26 cellular contexts compared by ENCODE assay signal in genomic region chr5:135869935-135870334, GRCh38. TPM values are rescaled to one million over a fixed set of nuclear protein-coding genes. Genes with fewer than 3 reads are reported as not detected.
A peak's percentile ranks its signal among the peaks of the same experiment; 100 is the strongest.
DNase-seq lines count a peak whose midpoint lies in the region; ATAC-seq, FAIRE-seq and TF ChIP-seq lines count a peak whose summit lies in the region.
"Had no signal": no experiment of that assay in that cellular context is flagged by ENCODE, and none has a peak within 500 bp of the region (broad histone marks: within the 10 kb centered on the region; RNA-seq: fewer than 3 reads in every experiment).

No MANE protein-coding gene starts in this region.

- WGBS in HepG2 (ENCODE audit: low lambda C conversion rate), result 5% methylated on average over 3 of the region's 3 CpGs
- 41 to 65% methylated on average over 2 to 3 of the region's 3 CpGs for WGBS in transverse colon (ENCODE audit: low coverage in 1 of 2), 2 donors

- no peaks in the 10 kb centered on the region for H4K20me1 ChIP-seq in HepG2 (ENCODE audit: insufficient read depth, low read length)
- H4K20me1 ChIP-seq: BLaER1 treated with 17β-estradiol and CSF1 and Interleukin-3, amounts not matched to agents 10 nM and 100 nM had no signal

- no peak overlapping the region for H3K4me3 Mint-ChIP-seq in dendritic cell treated with granulocyte-macrophage colony-stimulating factor and Interleukin-4, amounts not matched to agents 40 ng/mL and 50 ng/mL, for 4 days
- no peak overlapping the region for H3K4me3 Mint-ChIP-seq in neural crest cell
- H3K4me3 Mint-ChIP-seq: CD14-positive monocyte; CD4-positive, alpha-beta T cell; CD8-positive, alpha-beta memory T cell; GM23338 had no signal

- no peak for TF ChIP-seq RAD21 in HepG2 (CRISPR knock-in tag; IDR thresholded peaks at IDR 0.05)

- H3K36me3 ChIP-seq in HepG2 (replicated peaks in 1 of 2; ENCODE audit: control insufficient read depth in 1 of 2, insufficient read depth in 2 of 2, low read length in 2 of 2) (no peaks in the 10 kb centered on the region), transverse colon (no peaks in the 10 kb centered on the region)
- H3K36me3 ChIP-seq: BE2C; BLaER1 treated with 17β-estradiol and CSF1 and Interleukin-3, amounts not matched to agents 10 nM and 100 nM; HAP-1 had no signal

- H3K4me3 ChIP-seq in HepG2 (replicated peaks in 1 of 3; ENCODE audit: insufficient read depth in 1 of 3, low read depth in 2 of 3, low read length in 3 of 3) (no peak overlapping the region), transverse colon (no peak overlapping the region)
- H3K4me3 ChIP-seq: A549; BLaER1 treated with 17β-estradiol and CSF1 and Interleukin-3, amounts not matched to agents 10 nM and 100 nM; GM12878; GM23338; HAP-1 had no signal

- peak; percentile 57 for ATAC-seq in HepG2
- ATAC-seq: A549, GM12878, GM23338 had no signal

- H3K79me2 ChIP-seq in HepG2 (ENCODE audit: insufficient read depth, low read length), result no peaks in the 10 kb centered on the region

- no TSS peak for BruUV-seq in HepG2 (replicated peaks; lab: Mats Ljungman, UMichigan)

- H3K4me2 ChIP-seq in HepG2 (ENCODE audit: low read depth, low read length), result peak overlapping the region; percentile 38
- H3K4me2 ChIP-seq: A549; BLaER1 treated with 17β-estradiol and CSF1 and Interleukin-3, amounts not matched to agents 10 nM and 100 nM; GM23338 had no signal

- peak; percentile 71 for FAIRE-seq in HepG2 (lab: Jason Lieb, UNC)
- FAIRE-seq: A549, D721Med, GM12878, GM19239 had no signal

- H3K27me3 Mint-ChIP-seq in dendritic cell treated with granulocyte-macrophage colony-stimulating factor and Interleukin-4, amounts not matched to agents 40 ng/mL and 50 ng/mL, for 4 days, result peaks cover 24% of the 10 kb centered on the region
- peaks cover 41% of the 10 kb centered on the region for H3K27me3 Mint-ChIP-seq in neural crest cell (ENCODE audit: low read depth)

- H3K9me3 Mint-ChIP-seq in dendritic cell treated with granulocyte-macrophage colony-stimulating factor and Interleukin-4, amounts not matched to agents 40 ng/mL and 50 ng/mL, for 4 days, result no peaks in the 10 kb centered on the region
- H3K9me3 Mint-ChIP-seq in neural crest cell, result no peaks in the 10 kb centered on the region
- H3K9me3 Mint-ChIP-seq: CD14-positive monocyte; CD4-positive, alpha-beta T cell; CD8-positive, alpha-beta memory T cell; GM23338 had no signal

- in situ Hi-C loops in HepG2 (cut with HindIII; ENCODE audit: extremely low pct_ligation_motif_present, low pct_unique_long_range_greater_than_20kb), result loop anchor here (25.0 kb wide), 1 partner anchor 542 kb away; no protein-coding TSS in a partner anchor
- in situ Hi-C loops in transverse colon (cut with MboI; ENCODE audit: low pct_ligation_motif_present in 1 of 4, low pct_unique_long_range_greater_than_20kb in 1 of 4, low sequenced_read_pairs in 3 of 4), result no loop called here

- no peaks in the 10 kb centered on the region; a peak in 1 of 5 replicates for H3K27me3 ChIP-seq in HepG2 (ENCODE audit: control insufficient read depth in 1 of 2, insufficient read depth in 2 of 2, low read length in 2 of 2)
- H3K27me3 ChIP-seq in transverse colon, result no peaks in the 10 kb centered on the region

- H3K27ac ChIP-seq in HepG2 (ENCODE audit: extremely low read length, insufficient read depth, low read length) (peak overlapping the region; percentile 43), transverse colon (peak overlapping the region; percentile 64 to 74 (median 70))
- H3K27ac ChIP-seq: A549; BLaER1 treated with 17β-estradiol and CSF1 and Interleukin-3, amounts not matched to agents 10 nM and 100 nM had no signal

- no peak overlapping the region for H2AFZ ChIP-seq in HepG2 (ENCODE audit: low read length)
- H2AFZ ChIP-seq: GM23338 had no signal

- intact Hi-C loops in dendritic cell treated with granulocyte-macrophage colony-stimulating factor and Interleukin-4, amounts not matched to agents 40 ng/mL and 50 ng/mL, for 4 days (cut with micrococcal nuclease), result no loop called here
- intact Hi-C loops in HepG2 (cut with micrococcal nuclease; ENCODE audit: unreplicated experiment), result no loop called here
- intact Hi-C loops in transverse colon (cut with DNase I; ENCODE audit: low total_unique reads), result no loop called here

- POLR2A ChIA-PET in HepG2 (lab: Yijun Ruan, JAX), result no interaction called here

- TF ChIP-seq POLR2A in HepG2 (IDR thresholded peaks at IDR 0.05; ENCODE audit: insufficient read depth in 1 of 2, low read depth in 2 of 2, low read length in 2 of 2) (no peak), transverse colon (IDR thresholded peaks at IDR 0.05) (no peak)

- peak overlapping the region; percentile 8 for H3K27ac Mint-ChIP-seq in dendritic cell treated with granulocyte-macrophage colony-stimulating factor and Interleukin-4, amounts not matched to agents 40 ng/mL and 50 ng/mL, for 4 days
- H3K27ac Mint-ChIP-seq in neural crest cell (ENCODE audit: unreplicated experiment), result peak overlapping the region; percentile 37
- H3K27ac Mint-ChIP-seq: CD14-positive monocyte; CD4-positive, alpha-beta T cell; CD8-positive, alpha-beta memory T cell; GM23338 had no signal

- TF ChIP-seq CTCF in HepG2 (CRISPR knock-in tag; IDR thresholded peaks at IDR 0.05) (no peak), neural crest cell (conservative IDR thresholded peaks at IDR 0.05) (no peak), transverse colon (IDR thresholded peaks at IDR 0.05) (no peak)

- peak in 1 of 2 experiments; percentile 40; a peak in 1 of 4 replicates for TF ChIP-seq EP300 in HepG2 (IDR thresholded peaks at IDR 0.05; ENCODE audit: low read depth in 2 of 2, low read length in 2 of 2)
- no peak for TF ChIP-seq EP300 in HepG2 (CRISPR knock-in tag; IDR thresholded peaks at IDR 0.05; ENCODE audit: borderline replicate concordance)
- TF ChIP-seq EP300 in transverse colon (IDR thresholded peaks at IDR 0.05; ENCODE audit: low read depth), result no peak

- H3K4me1 ChIP-seq in HepG2 (ENCODE audit: insufficient read depth, low read length), result peaks cover 45% of the 10 kb centered on the region
- H3K4me1 ChIP-seq in transverse colon, result peaks cover 0 to 29% (median 12%) of the 10 kb centered on the region in 4 donors
- H3K4me1 ChIP-seq: A549, BE2C, HAP-1 had no signal

- H3K4me1 Mint-ChIP-seq in dendritic cell treated with granulocyte-macrophage colony-stimulating factor and Interleukin-4, amounts not matched to agents 40 ng/mL and 50 ng/mL, for 4 days (ENCODE audit: low read depth), result peaks cover 80% of the 10 kb centered on the region
- peaks cover 11% of the 10 kb centered on the region for H3K4me1 Mint-ChIP-seq in neural crest cell
- H3K4me1 Mint-ChIP-seq: CD14-positive monocyte; CD8-positive, alpha-beta memory T cell; GM23338 had no signal

- H3K9ac ChIP-seq in HepG2 (ENCODE audit: insufficient read depth, low read depth, low read length), result no peak overlapping the region
- H3K9ac ChIP-seq: BLaER1 treated with 17β-estradiol and CSF1 and Interleukin-3, amounts not matched to agents 10 nM and 100 nM had no signal

- H3K36me3 Mint-ChIP-seq in dendritic cell treated with granulocyte-macrophage colony-stimulating factor and Interleukin-4, amounts not matched to agents 40 ng/mL and 50 ng/mL, for 4 days (ENCODE audit: low read depth), result peaks cover 97% of the 10 kb centered on the region
- no peaks in the 10 kb centered on the region for H3K36me3 Mint-ChIP-seq in neural crest cell (ENCODE audit: low read depth)
- H3K36me3 Mint-ChIP-seq: CD14-positive monocyte; CD8-positive, alpha-beta memory T cell had no signal

- CTCF ChIA-PET in HepG2 (lab: Yijun Ruan, JAX; ENCODE audit: low intra/inter-chr PET ratio, low total read pairs), result no interaction called here

- H3K9me3 ChIP-seq in HepG2 (ENCODE audit: low read length) (no peaks in the 10 kb centered on the region), transverse colon (no peaks in the 10 kb centered on the region)
- H3K9me3 ChIP-seq: A549; BE2C; BLaER1 treated with 17β-estradiol and CSF1 and Interleukin-3, amounts not matched to agents 10 nM and 100 nM; HAP-1 had no signal

- DNase-seq in HepG2 (ENCODE audit: low spot score) (peak; percentile 50), neural crest cell (ENCODE audit: low read depth, low spot score) (no peak), transverse colon (no peak), SW480 (ENCODE audit: low spot score) (no peak), occipital lobe (lab: John Stamatoyannopoulos, UW) (no peak), retina (no peak)
- DNase-seq: 8988T; ACHN; AML-193; BE2C; CD4-positive, alpha-beta T cell; CD8-positive, alpha-beta memory T cell; DMS 273 treated with DMSO at 0.1 percent for 48 hours; DMS79; EL; GDM1 had no signal

RNA-seq across cellular contexts. Expression of gene IL9, which starts 25.7 kb away (rescaled TPM):
- total RNA-seq in HepG2 (2016; rRNA removed; fragmentation: Illumina TruSeq; extraction: Trizol), result not detected in 2 replicates
- total RNA-seq in HepG2 (2016; cell fraction: cytosol; rRNA removed; fragmentation: Illumina TruSeq; extraction: Trizol; ENCODE audit: low read depth), result not detected in 2 replicates
- total RNA-seq in HepG2 (2016; cell fraction: insoluble cytoplasmic fraction; rRNA removed; fragmentation: Illumina TruSeq; extraction: Trizol), result not detected in 2 replicates
- total RNA-seq in HepG2 (2016; cell fraction: membrane; rRNA removed; fragmentation: Illumina TruSeq; extraction: Trizol), result not detected in 2 replicates
- total RNA-seq in HepG2 (2016; cell fraction: nucleus; rRNA removed; fragmentation: Illumina TruSeq; extraction: Trizol), result not detected in 2 replicates
- polyA plus RNA-seq in HepG2 (2011; rRNA removed), result not detected in 2 replicates
- not detected in 2 replicates for polyA plus RNA-seq in HepG2 (2011; cell fraction: cytosol; rRNA removed)
- polyA plus RNA-seq in HepG2 (2011; cell fraction: nucleus; rRNA removed), result not detected in 2 replicates
- polyA plus RNA-seq in HepG2 (2012), result not detected in 2 replicates
- polyA plus RNA-seq in HepG2 (2016; cell fraction: cytosol; fragmentation: Illumina TruSeq; extraction: Trizol; ENCODE audit: low read depth), result not detected in 2 replicates
- polyA plus RNA-seq in HepG2 (2016; cell fraction: insoluble cytoplasmic fraction; fragmentation: Illumina TruSeq; extraction: Trizol; ENCODE audit: low read depth), result not detected in 2 replicates
- not detected in 2 replicates for polyA plus RNA-seq in HepG2 (2016; cell fraction: membrane; fragmentation: Illumina TruSeq; extraction: Trizol; ENCODE audit: low read depth)
- polyA plus RNA-seq in HepG2 (2016; cell fraction: nucleus; fragmentation: Illumina TruSeq; extraction: Trizol; ENCODE audit: insufficient read depth, low read depth), result not detected in 2 replicates
- not detected in 2 replicates for polyA minus RNA-seq in HepG2 (2011; rRNA and poly(A)+ RNA removed; ENCODE audit: low replicate concordance)
- not detected in 2 replicates for polyA minus RNA-seq in HepG2 (2011; cell fraction: cytosol; rRNA and poly(A)+ RNA removed)
- not detected in 2 replicates for polyA minus RNA-seq in HepG2 (2011; cell fraction: nucleus; rRNA and poly(A)+ RNA removed)
- not detected in 2 replicates for total RNA-seq in neural crest cell
- total RNA-seq in transverse colon, result not detected
- not detected for total RNA-seq in occipital lobe
- total RNA-seq: CD4-positive, alpha-beta T cell; GM12878; GM23338; H4 had no signal
- polyA plus RNA-seq: A549; CD14-positive monocyte; CD8-positive, alpha-beta memory T cell; GM12878; GM23338 had no signal

RNA-seq across cellular contexts. Expression of gene SLC25A48, which starts 35.5 kb away (rescaled TPM):
- 4.0 and 4.5 TPM in 2 replicates for total RNA-seq in HepG2 (2016; rRNA removed; fragmentation: Illumina TruSeq; extraction: Trizol)
- total RNA-seq in HepG2 (2016; cell fraction: cytosol; rRNA removed; fragmentation: Illumina TruSeq; extraction: Trizol; ENCODE audit: low read depth), result 4.8 and 5.1 TPM in 2 replicates
- total RNA-seq in HepG2 (2016; cell fraction: insoluble cytoplasmic fraction; rRNA removed; fragmentation: Illumina TruSeq; extraction: Trizol), result 3.2 and 3.4 TPM in 2 replicates
- total RNA-seq in HepG2 (2016; cell fraction: membrane; rRNA removed; fragmentation: Illumina TruSeq; extraction: Trizol), result 4.2 and 8.0 TPM in 2 replicates
- total RNA-seq in HepG2 (2016; cell fraction: nucleus; rRNA removed; fragmentation: Illumina TruSeq; extraction: Trizol), result 3.0 and 5.5 TPM in 2 replicates
- 0.17 and 1.0 TPM in 2 replicates for polyA plus RNA-seq in HepG2 (2011; rRNA removed)
- polyA plus RNA-seq in HepG2 (2011; cell fraction: cytosol; rRNA removed), result 0.38 and 0.40 TPM in 2 replicates
- polyA plus RNA-seq in HepG2 (2011; cell fraction: nucleus; rRNA removed), result 0.61 and 0.68 TPM in 2 replicates
- 0.24 TPM in 1 of 2 replicates, not detected in the other for polyA plus RNA-seq in HepG2 (2012)
- 5.0 and 6.4 TPM in 2 replicates for polyA plus RNA-seq in HepG2 (2016; cell fraction: cytosol; fragmentation: Illumina TruSeq; extraction: Trizol; ENCODE audit: low read depth)
- polyA plus RNA-seq in HepG2 (2016; cell fraction: insoluble cytoplasmic fraction; fragmentation: Illumina TruSeq; extraction: Trizol; ENCODE audit: low read depth), result 1.7 and 3.6 TPM in 2 replicates
- polyA plus RNA-seq in HepG2 (2016; cell fraction: membrane; fragmentation: Illumina TruSeq; extraction: Trizol; ENCODE audit: low read depth), result 4.6 and 5.5 TPM in 2 replicates
- 5.6 and 5.9 TPM in 2 replicates for polyA plus RNA-seq in HepG2 (2016; cell fraction: nucleus; fragmentation: Illumina TruSeq; extraction: Trizol; ENCODE audit: insufficient read depth, low read depth)
- 0.50 TPM in 1 of 2 replicates, not detected in the other for polyA minus RNA-seq in HepG2 (2011; rRNA and poly(A)+ RNA removed; ENCODE audit: low replicate concordance)
- polyA minus RNA-seq in HepG2 (2011; cell fraction: cytosol; rRNA and poly(A)+ RNA removed), result not detected in 2 replicates
- 0.26 and 0.62 TPM in 2 replicates for polyA minus RNA-seq in HepG2 (2011; cell fraction: nucleus; rRNA and poly(A)+ RNA removed)
- total RNA-seq in neural crest cell, result not detected in 2 replicates
- 1 to 10 TPM in 2 of 4 donors, under 1 TPM in 1, not detected in 1; 0.48 to 2.6 (median 1.8) TPM for total RNA-seq in transverse colon
- total RNA-seq in occipital lobe, result 0.62 TPM
- total RNA-seq: CD4-positive, alpha-beta T cell; CD8-positive, alpha-beta memory T cell; H4 had no signal
- polyA plus RNA-seq: CD14-positive monocyte; CD8-positive, alpha-beta memory T cell; GM12878 had no signal
